Comparison of ENCODE assay signal across 9 cellular contexts in genomic region chr18:24659837-24660720, GRCh38.
DNase-seq lines count a peak whose midpoint lies in the region; ATAC-seq and TF ChIP-seq lines count a peak whose summit lies in the region.
"Had no signal": no experiment of that assay in that cellular context is flagged by ENCODE, and none has a peak within 500 bp of the region (broad histone marks: within the 10 kb centered on the region; RNA-seq: fewer than 3 reads in every experiment).

No MANE protein-coding gene starts in this region.

- H3K4me3 ChIP-seq in fibroblast of lung (replicated peaks in 1 of 4; ENCODE audit: control extremely low read depth in 1 of 4, insufficient read depth in 1 of 4, low read depth in 3 of 4, low read length in 4 of 4), result peak overlapping the region; percentile 14 to 45 (median 17)
- H3K4me3 ChIP-seq: SK-N-MC had no signal

- TF ChIP-seq CTCF in fibroblast of lung (conservative IDR thresholded peaks at IDR 0.05 in 1 of 2, IDR thresholded peaks at IDR 0.05 in 1 of 2; ENCODE audit: low read depth in 1 of 2, low read length in 2 of 2), result no peak

- ATAC-seq in GM18517 (IDR thresholded peaks at IDR 0.05; ENCODE audit: unreplicated experiment) (peak; percentile 80), HG02885 (IDR thresholded peaks at IDR 0.05; ENCODE audit: poor library complexity, unreplicated experiment) (peak; percentile 77), HG02642 (IDR thresholded peaks at IDR 0.05; ENCODE audit: poor library complexity, unreplicated experiment) (no peak)

- H3K4me3 Mint-ChIP-seq in T-helper 1 cell treated with Interleukin-12 subunit alpha and Interleukin-12 subunit beta and Interleukin-4 antibody, amounts not matched to agents 30 μg/mL and 1 μg/mL, for 36 hours, result peak overlapping the region; percentile 81

- H3K4me1 Mint-ChIP-seq in T-helper 1 cell treated with Interleukin-12 subunit alpha and Interleukin-12 subunit beta and Interleukin-4 antibody, amounts not matched to agents 30 μg/mL and 1 μg/mL, for 36 hours (ENCODE audit: low read depth), result peaks cover 12% of the 10 kb centered on the region

- H3K4me1 ChIP-seq in fibroblast of lung (ENCODE audit: control insufficient read depth, extremely low read depth, insufficient read depth, low read length), result peaks cover 8% of the 10 kb centered on the region

- H3K27ac Mint-ChIP-seq in T-helper 1 cell treated with Interleukin-12 subunit alpha and Interleukin-12 subunit beta and Interleukin-4 antibody, amounts not matched to agents 30 μg/mL and 1 μg/mL, for 36 hours, result peak overlapping the region; percentile 14

- no peak overlapping the region for H3K27ac ChIP-seq in fibroblast of lung (ENCODE audit: insufficient read depth, low read length)
- H3K27ac ChIP-seq: SK-N-MC had no signal

- H3K79me2 ChIP-seq in fibroblast of lung (ENCODE audit: control insufficient read depth, insufficient read depth, low read length), result no peaks in the 10 kb centered on the region

- peak overlapping the region; percentile 18 for H2AFZ ChIP-seq in fibroblast of lung (ENCODE audit: low read length)

- no peaks in the 10 kb centered on the region for H3K9me3 ChIP-seq in fibroblast of lung (ENCODE audit: control insufficient read depth, insufficient read depth, low read depth, low read length)

- no peaks in the 10 kb centered on the region for H4K20me1 ChIP-seq in fibroblast of lung (ENCODE audit: control insufficient read depth, extremely low read depth, insufficient read depth, low read length)

- H3K36me3 Mint-ChIP-seq in T-helper 1 cell treated with Interleukin-12 subunit alpha and Interleukin-12 subunit beta and Interleukin-4 antibody, amounts not matched to agents 30 μg/mL and 1 μg/mL, for 36 hours (ENCODE audit: low read depth), result no peaks in the 10 kb centered on the region

- H3K27me3 ChIP-seq in fibroblast of lung (ENCODE audit: control insufficient read depth, insufficient read depth, low read length), result no peaks in the 10 kb centered on the region

- peak overlapping the region; percentile 80 for H3K4me2 ChIP-seq in fibroblast of lung (ENCODE audit: extremely low read depth, insufficient read depth, low read length)

- peaks cover 18% of the 10 kb centered on the region for H3K27me3 Mint-ChIP-seq in T-helper 1 cell treated with Interleukin-12 subunit alpha and Interleukin-12 subunit beta and Interleukin-4 antibody, amounts not matched to agents 30 μg/mL and 1 μg/mL, for 36 hours (ENCODE audit: low read depth)

- H3K9me3 Mint-ChIP-seq in T-helper 1 cell treated with Interleukin-12 subunit alpha and Interleukin-12 subunit beta and Interleukin-4 antibody, amounts not matched to agents 30 μg/mL and 1 μg/mL, for 36 hours, result no peaks in the 10 kb centered on the region

- H3K36me3 ChIP-seq in fibroblast of lung (ENCODE audit: control insufficient read depth, insufficient read depth, low read length), result no peaks in the 10 kb centered on the region

- H3K9ac ChIP-seq in fibroblast of lung (ENCODE audit: insufficient read depth, low read length), result no peak overlapping the region

- DNase-seq in fibroblast of lung (ENCODE audit: low read depth in 2 of 2), result peak in 1 of 2 donors; percentile 62
- DNase-seq in stimulated activated CD4-positive, alpha-beta T cell treated with anti-CD3 and anti-CD28 coated beads, Interleukin-2, amount 100 ng/mL, for 4 hours (ENCODE audit: low read depth), result peak; percentile 2
- DNase-seq in NCI-H2227 (lab: John Stamatoyannopoulos, UW; ENCODE audit: unreplicated experiment), result no peak
- DNase-seq in H4 (ENCODE audit: low spot score), result no peak
